27 cellular contexts compared by ENCODE assay signal in the genomic region with DNA sequence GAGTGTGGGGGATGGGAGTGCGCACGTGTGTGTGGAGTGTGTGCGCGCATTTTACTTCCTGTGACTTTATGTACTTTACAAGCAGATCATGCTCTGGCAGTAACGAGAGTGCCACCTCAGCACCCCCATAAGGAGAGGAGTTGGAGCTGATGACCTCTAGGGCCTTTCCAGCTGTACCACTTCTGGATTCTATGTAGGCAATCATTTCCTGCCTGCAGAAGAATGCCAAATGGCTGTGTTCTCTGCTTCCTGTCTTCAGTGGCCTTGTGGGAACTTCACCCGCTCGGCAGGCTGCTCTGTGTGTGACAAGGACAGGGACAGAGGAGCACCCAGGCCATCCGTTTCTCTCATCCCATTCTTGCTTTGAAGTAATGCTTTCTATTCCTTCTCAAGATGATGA. TPM values are rescaled to one million over a fixed set of nuclear protein-coding genes. Genes with fewer than 3 reads are reported as not detected.
"Had no signal": no experiment of that assay in that cellular context is flagged by ENCODE, and none has a peak within 500 bp of the region (broad histone marks: within the 10 kb centered on the region; RNA-seq: fewer than 3 reads in every experiment).

No MANE protein-coding gene starts in this region.

- H3K4me1 ChIP-seq: adrenal gland, ascending aorta, gastrocnemius medialis, right atrium auricular region, testis, vagina had no signal

- H3K9me3 ChIP-seq: adrenal gland, ascending aorta, gastrocnemius medialis, testis, vagina had no signal

- H3K36me3 Mint-ChIP-seq: activated naive CD8-positive, alpha-beta T cell; memory B cell; stimulated activated naive B cell treated with anti-CD40 and anti-IgM and Interleukin-4, amounts not matched to agents 10 μg/mL and 1 μg/mL and 100 μg/mL, for 72 hours; type B pancreatic cell had no signal

- H3K27me3 ChIP-seq: adrenal gland, ascending aorta, brain microvascular endothelial cell, gastrocnemius medialis, right atrium auricular region, testis, vagina had no signal

- H3K4me1 Mint-ChIP-seq: activated T-helper 17 cell treated with anti-CD3 and anti-CD28 coated beads, Interleukin-2, amount 50 U/mL, for 72 hours; memory B cell had no signal

- H3K9me3 Mint-ChIP-seq: T-helper 2 cell treated with Interferon-gamma antibody and Interleukin-4, amounts not matched to agents 5 μg/mL and 100 μg/mL, for 36 hours; type B pancreatic cell had no signal

- H3K27me3 Mint-ChIP-seq: activated naive CD8-positive, alpha-beta T cell; activated T-helper 17 cell treated with anti-CD3 and anti-CD28 coated beads, Interleukin-2, amount 50 U/mL, for 72 hours; memory B cell; progenitor cell of endocrine pancreas had no signal

- H3K4me3 ChIP-seq: adrenal gland, ascending aorta, gastrocnemius medialis, right atrium auricular region, testis, vagina had no signal

- H3K27ac ChIP-seq: adrenal gland, ascending aorta, brain microvascular endothelial cell, gastrocnemius medialis, right atrium auricular region, testis, vagina, WERI-Rb-1 had no signal

- H3K36me3 ChIP-seq: adrenal gland, ascending aorta, brain microvascular endothelial cell, gastrocnemius medialis, right atrium auricular region, vagina, WERI-Rb-1 had no signal

- DNase-seq: activated CD4-positive, alpha-beta T cell treated with anti-CD3 and anti-CD28 coated beads for 1 hour; activated CD4-positive, alpha-beta T cell treated with anti-CD3 and anti-CD28 coated beads, Interleukin-2, amount 50 U/mL, for 4 hours; activated CD8-positive, alpha-beta memory T cell treated with anti-CD3 and anti-CD28 coated beads for 24 hours; activated CD8-positive, alpha-beta memory T cell treated with anti-CD3 and anti-CD28 coated beads, Interleukin-2, amount 50 U/mL, for 4 hours; activated T-cell treated with anti-CD3 and anti-CD28 coated beads, Interleukin-2, amount 50 U/mL, for 24 hours; brain microvascular endothelial cell; caudate nucleus; dermis blood vessel endothelial cell; effector CD8-positive, alpha-beta T cell; gastrocnemius medialis; hippocampal formation; stimulated activated CD4-positive, alpha-beta T cell treated with anti-CD3 and anti-CD28 coated beads, Interleukin-12 subunit alpha, Interleukin-12 subunit beta, amount 100 ng/mL, for 4 hours; stimulated activated CD4-positive, alpha-beta T cell treated with anti-CD3 and anti-CD28 coated beads, Interleukin-1b, Interleukin-23, amount 100 ng/mL, for 48 hours; stimulated activated naive B cell treated with anti-CD40 and anti-IgM and Interleukin-4, amounts not matched to agents 10 μg/mL and 1 μg/mL and 100 μg/mL, for 72 hours; testis; WERI-Rb-1 had no signal

- H3K4me3 Mint-ChIP-seq: activated naive CD8-positive, alpha-beta T cell; activated T-cell treated with anti-CD3 and anti-CD28 coated beads, Interleukin-2, amount 50 U/mL, for 24 hours; activated T-helper 17 cell treated with anti-CD3 and anti-CD28 coated beads, Interleukin-2, amount 50 U/mL, for 72 hours; memory B cell; nephron progenitor cell; stimulated activated naive B cell treated with anti-CD40 and anti-IgM and Interleukin-4, amounts not matched to agents 10 μg/mL and 1 μg/mL and 100 μg/mL, for 72 hours; T-helper 2 cell treated with Interferon-gamma antibody and Interleukin-4, amounts not matched to agents 5 μg/mL and 100 μg/mL, for 36 hours; type B pancreatic cell had no signal

- H3K27ac Mint-ChIP-seq: activated naive CD8-positive, alpha-beta T cell; activated T-cell treated with anti-CD3 and anti-CD28 coated beads, Interleukin-2, amount 50 U/mL, for 24 hours; activated T-helper 17 cell treated with anti-CD3 and anti-CD28 coated beads, Interleukin-2, amount 50 U/mL, for 72 hours; memory B cell; nephron progenitor cell; progenitor cell of endocrine pancreas; stimulated activated naive B cell treated with anti-CD40 and anti-IgM and Interleukin-4, amounts not matched to agents 10 μg/mL and 1 μg/mL and 100 μg/mL, for 72 hours; T-helper 2 cell treated with Interferon-gamma antibody and Interleukin-4, amounts not matched to agents 5 μg/mL and 100 μg/mL, for 36 hours; type B pancreatic cell had no signal

RNA-seq across cellular contexts. Expression of gene ZNF385B, which starts 22.8 kb away (rescaled TPM):
- total RNA-seq: activated T-helper 17 cell treated with anti-CD3 and anti-CD28 coated beads, Interleukin-2, amount 50 U/mL, for 72 hours; dermis blood vessel endothelial cell had no signal
